ENCODE assay signal across 8 cellular contexts in the genomic region with DNA sequence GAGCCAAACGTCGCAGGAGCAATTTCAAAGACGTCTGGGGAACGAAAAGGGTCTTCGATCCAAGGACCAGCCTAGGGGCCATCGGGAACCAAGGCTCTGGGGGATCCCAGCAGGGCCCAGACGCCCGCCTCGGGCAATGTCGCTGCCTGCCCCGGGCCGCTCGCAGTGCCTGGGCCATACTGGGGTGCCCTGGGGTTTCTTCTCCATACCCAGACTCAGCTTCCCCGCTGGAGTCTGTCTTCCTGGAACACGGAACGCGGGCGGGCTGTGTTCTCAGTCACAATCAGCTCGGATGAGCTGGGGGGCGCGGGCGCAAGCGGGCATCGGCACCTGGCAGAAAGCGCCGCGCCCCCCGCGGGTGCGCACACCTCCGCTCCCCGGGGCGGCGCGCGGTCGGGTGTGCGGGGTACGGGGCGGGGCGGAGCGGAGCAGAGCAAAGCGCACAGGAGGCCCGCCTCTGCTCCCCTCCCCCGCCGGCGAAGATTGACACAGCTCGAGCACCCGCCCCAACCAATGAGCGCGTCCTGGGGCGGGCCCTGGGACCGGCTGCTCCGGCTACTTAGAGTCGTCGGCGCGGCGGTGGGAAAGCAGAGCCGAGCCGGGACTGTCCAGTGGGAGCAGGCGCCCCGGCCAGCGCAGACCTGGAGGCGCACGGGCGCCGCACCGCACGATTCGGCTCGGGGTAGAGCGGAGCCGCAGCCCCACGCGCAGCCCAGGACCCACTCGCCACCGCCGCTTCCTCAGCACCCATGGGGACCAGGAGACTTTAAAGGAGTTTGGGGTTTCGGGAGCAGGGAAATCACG. TPM values are rescaled to one million over a fixed set of nuclear protein-coding genes. Genes with fewer than 3 reads are reported as not detected.
A peak's percentile ranks its signal among the peaks of the same experiment; 100 is the strongest.
DNase-seq lines count a peak whose midpoint lies in the region; ATAC-seq, FAIRE-seq and TF ChIP-seq lines count a peak whose summit lies in the region.

TSS of gene LRATD1 (plus strand) at position 585 of the 804 bp plus-strand sequence. CDS start 1,263 bp downstream, outside the sequence.

- H3K9me3 Mint-ChIP-seq in natural killer cell = peaks cover 7 to 9% of the 10 kb centered on the region in 2 donors

- no peak within 1 kb of the TSS for H3K4me3 Mint-ChIP-seq in natural killer cell

- peak; percentile 17 for FAIRE-seq in urothelium cell line (lab: Jason Lieb, UNC)

- no peaks in the 10 kb centered on the region for H3K4me1 Mint-ChIP-seq in natural killer cell

- peaks cover 39 to 51% of the 10 kb centered on the region in 2 donors for H3K27me3 Mint-ChIP-seq in natural killer cell (ENCODE audit: low read depth in 2 of 2)

- peaks cover 10% of the 10 kb centered on the region for H3K27me3 ChIP-seq in mucosa of stomach (ENCODE audit: control insufficient read depth, insufficient read depth, low read length)

- DNase-seq in Caki2 (ENCODE audit: low read depth) (peak; percentile 88), LoVo (ENCODE audit: low spot score) (peak; percentile 54), SKM-1 treated with dmso at 0.1 percent for 144 hours (lab: John Stamatoyannopoulos, UW; ENCODE audit: unreplicated experiment) (peak; percentile 55), fibroblast of mammary gland (ENCODE audit: low read depth) (peak; percentile 73), urothelium cell line (ENCODE audit: low spot score) (peak; percentile 87), natural killer cell (no peak)

- no peaks in the 10 kb centered on the region for H3K36me3 Mint-ChIP-seq in natural killer cell

- TF ChIP-seq CTCF in fibroblast of mammary gland (conservative IDR thresholded peaks at IDR 0.05; ENCODE audit: control insufficient read depth, insufficient read depth, low read depth, low read length) (no peak), natural killer cell (IDR thresholded peaks at IDR 0.05) (no peak)

- H3K4me1 ChIP-seq in mucosa of stomach (ENCODE audit: control insufficient read depth, insufficient read depth, low read length) = peaks cover 39% of the 10 kb centered on the region

- ATAC-seq in natural killer cell = no peak
- ATAC-seq in GM21528 (IDR thresholded peaks at IDR 0.05; ENCODE audit: low FRiP score, unreplicated experiment) = no peak

- no peaks in the 10 kb centered on the region for H3K36me3 ChIP-seq in mucosa of stomach (ENCODE audit: control insufficient read depth, insufficient read depth, low read length)

- H3K4me3 ChIP-seq in fibroblast of mammary gland (ENCODE audit: control insufficient read depth, low read depth, low read length) (peak within 1 kb of the TSS; percentile 61), mucosa of stomach (ENCODE audit: low read length) (peak within 1 kb of the TSS; percentile 68)

- in situ Hi-C loops in Caki2 (cut with HindIII; ENCODE audit: low pct_unique_long_range_greater_than_20kb, low sequenced_read_pairs) = no loop called here

- no peak within 1 kb of the TSS for H3K27ac Mint-ChIP-seq in natural killer cell

- intact Hi-C loops in natural killer cell (cut with micrococcal nuclease) = no loop called here

- H3K9me3 ChIP-seq in mucosa of stomach (ENCODE audit: control insufficient read depth, low read length) = no peaks in the 10 kb centered on the region

- H3K9ac ChIP-seq in mucosa of stomach (ENCODE audit: low read length) = peak within 1 kb of the TSS; percentile 67

RNA-seq across cellular contexts. Expression of gene LRATD1, which starts in this region (rescaled TPM):
- total RNA-seq in Caki2 (2014; rRNA removed; shearing (Covaris generic); ENCODE audit: low replicate concordance) = 1.2 and 1.9 TPM in 2 replicates
- total RNA-seq in natural killer cell = not detected
